14 cellular contexts compared by ENCODE assay signal in genomic region chr16:85969159-85969558, GRCh38.
A peak's percentile ranks its signal among the peaks of the same experiment; 100 is the strongest.
DNase-seq lines count a peak whose midpoint lies in the region; ATAC-seq and TF ChIP-seq lines count a peak whose summit lies in the region.
"Had no signal": no experiment of that assay in that cellular context is flagged by ENCODE, and none has a peak within 500 bp of the region (broad histone marks: within the 10 kb centered on the region; RNA-seq: fewer than 3 reads in every experiment).

No MANE protein-coding gene starts in this region.

- H3K27me3 ChIP-seq in BJ (ENCODE audit: control insufficient read depth, insufficient read depth, low read length) (peaks cover 16% of the 10 kb centered on the region), transverse colon (no peaks in the 10 kb centered on the region)

- TF ChIP-seq CTCF in BJ (IDR thresholded peaks at IDR 0.05; ENCODE audit: insufficient read depth, low read depth, low read length) (no peak), transverse colon (IDR thresholded peaks at IDR 0.05) (no peak)

- no peak for TF ChIP-seq POLR2A in transverse colon (IDR thresholded peaks at IDR 0.05)

- intact Hi-C loops in transverse colon (cut with DNase I; ENCODE audit: low total_unique reads) = no loop called here

- H3K4me1 ChIP-seq in transverse colon = peaks cover under 1 to 22% (median 2%) of the 10 kb centered on the region in 4 donors

- TF ChIP-seq EP300 in transverse colon (IDR thresholded peaks at IDR 0.05; ENCODE audit: low read depth) = no peak

- POLR2A ChIA-PET in BJ (lab: Charles Lee) = no interaction called here

- H3K9me3 ChIP-seq in transverse colon = no peaks in the 10 kb centered on the region

- no peak overlapping the region for H3K4me3 ChIP-seq in BJ (ENCODE audit: low read depth, low read length)
- no peak overlapping the region for H3K4me3 ChIP-seq in transverse colon

- WGBS in transverse colon (ENCODE audit: low coverage in 1 of 2), 2 donors = 0 to 24% methylated on average over 1 to 2 of the region's 2 CpGs

- in situ Hi-C loops in transverse colon (cut with MboI; ENCODE audit: low pct_ligation_motif_present in 1 of 4, low pct_unique_long_range_greater_than_20kb in 1 of 4, low sequenced_read_pairs in 3 of 4) = no loop called here

- no peaks in the 10 kb centered on the region for H3K36me3 ChIP-seq in BJ (ENCODE audit: control insufficient read depth, insufficient read depth, low read length)
- H3K36me3 ChIP-seq in transverse colon = no peaks in the 10 kb centered on the region

- DNase-seq in BJ (ENCODE audit: low read depth) (peak; percentile 22), amniotic epithelial cell (ENCODE audit: low read depth) (peak; percentile 19), non-pigmented ciliary epithelial cell (ENCODE audit: low read depth) (peak; percentile 30), NCI-H1048 (lab: John Stamatoyannopoulos, UW) (no peak), NOMO-1 treated with dmso at 0.1 percent for 144 hours (lab: John Stamatoyannopoulos, UW; ENCODE audit: unreplicated experiment) (no peak), transverse colon (no peak)
- DNase-seq: activated CD8-positive, alpha-beta memory T cell treated with anti-CD3 and anti-CD28 coated beads, Interleukin-2, amount 50 U/mL, for 48 hours; Calu3; H9; kidney; NCI-H1417; NCI-H526 treated with DMSO at 0.1 percent for 48 hours had no signal

- CTCF ChIA-PET in BJ (lab: Yijun Ruan, JAX) = interaction anchor here (0.7 kb wide), 1 partner anchor 20 kb away, joined by 3 read pairs; no protein-coding TSS in a partner anchor

- H3K27ac ChIP-seq in transverse colon = no peak overlapping the region

- ATAC-seq in GM18498 (IDR thresholded peaks at IDR 0.05; ENCODE audit: unreplicated experiment) (peak; percentile 47), HG03108 (IDR thresholded peaks at IDR 0.05; ENCODE audit: unreplicated experiment) (no peak)

Comparison
In these comparisons a context has a peak if more than half of its experiments do, and no peak if none do; other contexts are left out.
1. DNase-seq: peak in BJ (single experiment), amniotic epithelial cell (single experiment) and non-pigmented ciliary epithelial cell (single experiment); none in NCI-H1048 (single experiment), NOMO-1 treated with dmso at 0.1 percent for 144 hours (single experiment) and transverse colon (single experiment).